Comparison of ENCODE assay signal across 1 cellular context in the genomic region with DNA sequence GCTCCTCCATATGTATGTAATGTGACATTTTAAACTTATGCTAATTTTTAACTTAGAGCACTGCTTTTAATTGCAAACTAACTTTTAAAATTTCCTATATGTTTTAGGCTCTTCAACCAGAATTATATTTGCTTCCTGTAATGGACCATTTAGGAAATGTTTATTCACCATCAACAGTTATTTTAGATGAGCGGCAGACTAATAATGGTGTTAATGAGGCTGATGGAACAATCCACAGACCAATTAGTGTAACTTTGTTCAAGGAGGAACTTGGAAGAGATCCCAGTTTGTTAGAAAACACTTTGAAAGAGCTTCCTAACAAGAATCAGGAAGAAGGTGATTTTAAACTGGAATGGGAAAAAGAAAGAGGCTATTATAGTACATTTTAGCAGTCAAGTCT.
TF ChIP-seq lines count a peak whose summit lies in the region.

No MANE protein-coding gene starts in this region.

TF ChIP-seq in K562, 482 proteins besides CTCF, POLR2A, EP300 and RAD21:
- TF ChIP-seq CHD1 (IDR thresholded peaks at IDR 0.05; ENCODE audit: low read length): no peak
- TF ChIP-seq, protein P1, sequence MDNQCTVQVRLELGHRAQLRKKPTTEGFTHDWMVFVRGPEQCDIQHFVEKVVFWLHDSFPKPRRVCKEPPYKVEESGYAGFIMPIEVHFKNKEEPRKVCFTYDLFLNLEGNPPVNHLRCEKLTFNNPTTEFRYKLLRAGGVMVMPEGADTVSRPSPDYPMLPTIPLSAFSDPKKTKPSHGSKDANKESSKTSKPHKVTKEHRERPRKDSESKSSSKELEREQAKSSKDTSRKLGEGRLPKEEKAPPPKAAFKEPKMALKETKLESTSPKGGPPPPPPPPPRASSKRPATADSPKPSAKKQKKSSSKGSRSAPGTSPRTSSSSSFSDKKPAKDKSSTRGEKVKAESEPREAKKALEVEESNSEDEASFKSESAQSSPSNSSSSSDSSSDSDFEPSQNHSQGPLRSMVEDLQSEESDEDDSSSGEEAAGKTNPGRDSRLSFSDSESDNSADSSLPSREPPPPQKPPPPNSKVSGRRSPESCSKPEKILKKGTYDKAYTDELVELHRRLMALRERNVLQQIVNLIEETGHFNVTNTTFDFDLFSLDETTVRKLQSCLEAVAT (IDR thresholded peaks at IDR 0.05): no peak
- no peak for TF ChIP-seq POLR2AphosphoS5 (IDR thresholded peaks at IDR 0.05; ENCODE audit: control insufficient read depth, insufficient read depth, low read depth, low read length)
- TF ChIP-seq, protein P2, sequence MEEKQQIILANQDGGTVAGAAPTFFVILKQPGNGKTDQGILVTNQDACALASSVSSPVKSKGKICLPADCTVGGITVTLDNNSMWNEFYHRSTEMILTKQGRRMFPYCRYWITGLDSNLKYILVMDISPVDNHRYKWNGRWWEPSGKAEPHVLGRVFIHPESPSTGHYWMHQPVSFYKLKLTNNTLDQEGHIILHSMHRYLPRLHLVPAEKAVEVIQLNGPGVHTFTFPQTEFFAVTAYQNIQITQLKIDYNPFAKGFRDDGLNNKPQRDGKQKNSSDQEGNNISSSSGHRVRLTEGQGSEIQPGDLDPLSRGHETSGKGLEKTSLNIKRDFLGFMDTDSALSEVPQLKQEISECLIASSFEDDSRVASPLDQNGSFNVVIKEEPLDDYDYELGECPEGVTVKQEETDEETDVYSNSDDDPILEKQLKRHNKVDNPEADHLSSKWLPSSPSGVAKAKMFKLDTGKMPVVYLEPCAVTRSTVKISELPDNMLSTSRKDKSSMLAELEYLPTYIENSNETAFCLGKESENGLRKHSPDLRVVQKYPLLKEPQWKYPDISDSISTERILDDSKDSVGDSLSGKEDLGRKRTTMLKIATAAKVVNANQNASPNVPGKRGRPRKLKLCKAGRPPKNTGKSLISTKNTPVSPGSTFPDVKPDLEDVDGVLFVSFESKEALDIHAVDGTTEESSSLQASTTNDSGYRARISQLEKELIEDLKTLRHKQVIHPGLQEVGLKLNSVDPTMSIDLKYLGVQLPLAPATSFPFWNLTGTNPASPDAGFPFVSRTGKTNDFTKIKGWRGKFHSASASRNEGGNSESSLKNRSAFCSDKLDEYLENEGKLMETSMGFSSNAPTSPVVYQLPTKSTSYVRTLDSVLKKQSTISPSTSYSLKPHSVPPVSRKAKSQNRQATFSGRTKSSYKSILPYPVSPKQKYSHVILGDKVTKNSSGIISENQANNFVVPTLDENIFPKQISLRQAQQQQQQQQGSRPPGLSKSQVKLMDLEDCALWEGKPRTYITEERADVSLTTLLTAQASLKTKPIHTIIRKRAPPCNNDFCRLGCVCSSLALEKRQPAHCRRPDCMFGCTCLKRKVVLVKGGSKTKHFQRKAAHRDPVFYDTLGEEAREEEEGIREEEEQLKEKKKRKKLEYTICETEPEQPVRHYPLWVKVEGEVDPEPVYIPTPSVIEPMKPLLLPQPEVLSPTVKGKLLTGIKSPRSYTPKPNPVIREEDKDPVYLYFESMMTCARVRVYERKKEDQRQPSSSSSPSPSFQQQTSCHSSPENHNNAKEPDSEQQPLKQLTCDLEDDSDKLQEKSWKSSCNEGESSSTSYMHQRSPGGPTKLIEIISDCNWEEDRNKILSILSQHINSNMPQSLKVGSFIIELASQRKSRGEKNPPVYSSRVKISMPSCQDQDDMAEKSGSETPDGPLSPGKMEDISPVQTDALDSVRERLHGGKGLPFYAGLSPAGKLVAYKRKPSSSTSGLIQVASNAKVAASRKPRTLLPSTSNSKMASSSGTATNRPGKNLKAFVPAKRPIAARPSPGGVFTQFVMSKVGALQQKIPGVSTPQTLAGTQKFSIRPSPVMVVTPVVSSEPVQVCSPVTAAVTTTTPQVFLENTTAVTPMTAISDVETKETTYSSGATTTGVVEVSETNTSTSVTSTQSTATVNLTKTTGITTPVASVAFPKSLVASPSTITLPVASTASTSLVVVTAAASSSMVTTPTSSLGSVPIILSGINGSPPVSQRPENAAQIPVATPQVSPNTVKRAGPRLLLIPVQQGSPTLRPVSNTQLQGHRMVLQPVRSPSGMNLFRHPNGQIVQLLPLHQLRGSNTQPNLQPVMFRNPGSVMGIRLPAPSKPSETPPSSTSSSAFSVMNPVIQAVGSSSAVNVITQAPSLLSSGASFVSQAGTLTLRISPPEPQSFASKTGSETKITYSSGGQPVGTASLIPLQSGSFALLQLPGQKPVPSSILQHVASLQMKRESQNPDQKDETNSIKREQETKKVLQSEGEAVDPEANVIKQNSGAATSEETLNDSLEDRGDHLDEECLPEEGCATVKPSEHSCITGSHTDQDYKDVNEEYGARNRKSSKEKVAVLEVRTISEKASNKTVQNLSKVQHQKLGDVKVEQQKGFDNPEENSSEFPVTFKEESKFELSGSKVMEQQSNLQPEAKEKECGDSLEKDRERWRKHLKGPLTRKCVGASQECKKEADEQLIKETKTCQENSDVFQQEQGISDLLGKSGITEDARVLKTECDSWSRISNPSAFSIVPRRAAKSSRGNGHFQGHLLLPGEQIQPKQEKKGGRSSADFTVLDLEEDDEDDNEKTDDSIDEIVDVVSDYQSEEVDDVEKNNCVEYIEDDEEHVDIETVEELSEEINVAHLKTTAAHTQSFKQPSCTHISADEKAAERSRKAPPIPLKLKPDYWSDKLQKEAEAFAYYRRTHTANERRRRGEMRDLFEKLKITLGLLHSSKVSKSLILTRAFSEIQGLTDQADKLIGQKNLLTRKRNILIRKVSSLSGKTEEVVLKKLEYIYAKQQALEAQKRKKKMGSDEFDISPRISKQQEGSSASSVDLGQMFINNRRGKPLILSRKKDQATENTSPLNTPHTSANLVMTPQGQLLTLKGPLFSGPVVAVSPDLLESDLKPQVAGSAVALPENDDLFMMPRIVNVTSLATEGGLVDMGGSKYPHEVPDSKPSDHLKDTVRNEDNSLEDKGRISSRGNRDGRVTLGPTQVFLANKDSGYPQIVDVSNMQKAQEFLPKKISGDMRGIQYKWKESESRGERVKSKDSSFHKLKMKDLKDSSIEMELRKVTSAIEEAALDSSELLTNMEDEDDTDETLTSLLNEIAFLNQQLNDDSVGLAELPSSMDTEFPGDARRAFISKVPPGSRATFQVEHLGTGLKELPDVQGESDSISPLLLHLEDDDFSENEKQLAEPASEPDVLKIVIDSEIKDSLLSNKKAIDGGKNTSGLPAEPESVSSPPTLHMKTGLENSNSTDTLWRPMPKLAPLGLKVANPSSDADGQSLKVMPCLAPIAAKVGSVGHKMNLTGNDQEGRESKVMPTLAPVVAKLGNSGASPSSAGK (IDR thresholded peaks at IDR 0.05): no peak
- peak; percentile 39; the same call in 1 of the 2 replicates for TF ChIP-seq TRIM28 (IDR thresholded peaks at IDR 0.05)
- no peak for TF ChIP-seq ZNF134 (CRISPR knock-in tag; conservative IDR thresholded peaks at IDR 0.05)
- no peak for TF ChIP-seq FOXA3 (CRISPR knock-in tag; conservative IDR thresholded peaks at IDR 0.05 in 1 of 2, IDR thresholded peaks at IDR 0.05 in 1 of 2)
- TF ChIP-seq NR4A1 (CRISPR knock-in tag; IDR thresholded peaks at IDR 0.05): no peak
- TF ChIP-seq NR4A1 (tag; IDR thresholded peaks at IDR 0.05): no peak
TF ChIP-seq in K562: peak in this region for 1.
